ENCODE assay signal across 1 cellular context in genomic region chr16:234468-235305, GRCh38.
A peak's percentile ranks its signal among the peaks of the same experiment; 100 is the strongest.
TF ChIP-seq lines count a peak whose summit lies in the region.

A gene with protein sequence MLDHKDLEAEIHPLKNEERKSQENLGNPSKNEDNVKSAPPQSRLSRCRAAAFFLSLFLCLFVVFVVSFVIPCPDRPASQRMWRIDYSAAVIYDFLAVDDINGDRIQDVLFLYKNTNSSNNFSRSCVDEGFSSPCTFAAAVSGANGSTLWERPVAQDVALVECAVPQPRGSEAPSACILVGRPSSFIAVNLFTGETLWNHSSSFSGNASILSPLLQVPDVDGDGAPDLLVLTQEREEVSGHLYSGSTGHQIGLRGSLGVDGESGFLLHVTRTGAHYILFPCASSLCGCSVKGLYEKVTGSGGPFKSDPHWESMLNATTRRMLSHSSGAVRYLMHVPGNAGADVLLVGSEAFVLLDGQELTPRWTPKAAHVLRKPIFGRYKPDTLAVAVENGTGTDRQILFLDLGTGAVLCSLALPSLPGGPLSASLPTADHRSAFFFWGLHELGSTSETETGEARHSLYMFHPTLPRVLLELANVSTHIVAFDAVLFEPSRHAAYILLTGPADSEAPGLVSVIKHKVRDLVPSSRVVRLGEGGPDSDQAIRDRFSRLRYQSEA (plus strand): TSS chr16:234821. CDS start chr16:254414, 19,593 bp downstream.

TF ChIP-seq in HEK293, 187 proteins besides CTCF, POLR2A, EP300 and RAD21 (continued from another document and continues in another):
- TF ChIP-seq ZBTB26 (tag by site-specific recombination; optimal IDR thresholded peaks at IDR 0.05) = peak; percentile 91
- no peak for TF ChIP-seq HOXA7 (CRISPR knock-in tag; IDR thresholded peaks at IDR 0.05; ENCODE audit: borderline replicate concordance)
- peak; percentile 82 for TF ChIP-seq ZNF341 (tag by site-specific recombination; IDR thresholded peaks at IDR 0.05; ENCODE audit: low read depth)
- peak; percentile 28; the same call in 1 of the 2 replicates for TF ChIP-seq INSM2 (tag by site-specific recombination; IDR thresholded peaks at IDR 0.05)
- TF ChIP-seq ZNF433 (tag by site-specific recombination; IDR thresholded peaks at IDR 0.05; ENCODE audit: low read depth) = no peak
- TF ChIP-seq ZNF23 (tag by site-specific recombination; IDR thresholded peaks at IDR 0.05; ENCODE audit: borderline replicate concordance) = no peak
- TF ChIP-seq ZNF501 (tag by site-specific recombination; IDR thresholded peaks at IDR 0.05) = peak; percentile 98
- peak; percentile 30 for TF ChIP-seq ZNF518A (tag by site-specific recombination; conservative IDR thresholded peaks at IDR 0.05; ENCODE audit: low read depth)
- TF ChIP-seq ZNF132 (tag by site-specific recombination; IDR thresholded peaks at IDR 0.05; ENCODE audit: borderline replicate concordance) = no peak
- peak; percentile 85 for TF ChIP-seq PRDM10 (tag by site-specific recombination; IDR thresholded peaks at IDR 0.05)
- TF ChIP-seq SETDB1 (IDR thresholded peaks at IDR 0.05; ENCODE audit: insufficient read length, low read length) = no peak
- TF ChIP-seq, protein P1, sequence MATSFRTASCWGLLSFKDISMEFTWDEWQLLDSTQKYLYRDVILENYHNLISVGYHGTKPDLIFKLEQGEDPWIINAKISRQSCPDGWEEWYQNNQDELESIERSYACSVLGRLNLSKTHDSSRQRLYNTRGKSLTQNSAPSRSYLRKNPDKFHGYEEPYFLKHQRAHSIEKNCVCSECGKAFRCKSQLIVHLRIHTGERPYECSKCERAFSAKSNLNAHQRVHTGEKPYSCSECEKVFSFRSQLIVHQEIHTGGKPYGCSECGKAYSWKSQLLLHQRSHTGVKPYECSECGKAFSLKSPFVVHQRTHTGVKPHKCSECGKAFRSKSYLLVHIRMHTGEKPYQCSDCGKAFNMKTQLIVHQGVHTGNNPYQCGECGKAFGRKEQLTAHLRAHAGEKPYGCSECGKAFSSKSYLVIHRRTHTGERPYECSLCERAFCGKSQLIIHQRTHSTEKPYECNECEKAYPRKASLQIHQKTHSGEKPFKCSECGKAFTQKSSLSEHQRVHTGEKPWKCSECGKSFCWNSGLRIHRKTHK (tag by site-specific recombination; IDR thresholded peaks at IDR 0.05) = no peak
- peak; percentile 32; the same call in 1 of the 2 replicates for TF ChIP-seq ZNF184 (tag by site-specific recombination; IDR thresholded peaks at IDR 0.05)
- TF ChIP-seq, protein P2, sequence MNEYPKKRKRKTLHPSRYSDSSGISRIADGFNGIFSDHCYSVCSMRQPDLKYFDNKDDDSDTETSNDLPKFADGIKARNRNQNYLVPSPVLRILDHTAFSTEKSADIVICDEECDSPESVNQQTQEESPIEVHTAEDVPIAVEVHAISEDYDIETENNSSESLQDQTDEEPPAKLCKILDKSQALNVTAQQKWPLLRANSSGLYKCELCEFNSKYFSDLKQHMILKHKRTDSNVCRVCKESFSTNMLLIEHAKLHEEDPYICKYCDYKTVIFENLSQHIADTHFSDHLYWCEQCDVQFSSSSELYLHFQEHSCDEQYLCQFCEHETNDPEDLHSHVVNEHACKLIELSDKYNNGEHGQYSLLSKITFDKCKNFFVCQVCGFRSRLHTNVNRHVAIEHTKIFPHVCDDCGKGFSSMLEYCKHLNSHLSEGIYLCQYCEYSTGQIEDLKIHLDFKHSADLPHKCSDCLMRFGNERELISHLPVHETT (tag by site-specific recombination; IDR thresholded peaks at IDR 0.05) = peak; percentile 61; the same call in 1 of the 2 replicates
- peak; percentile 70; the same call in 1 of the 2 replicates for TF ChIP-seq KLF10 (tag by site-specific recombination; IDR thresholded peaks at IDR 0.05)
- TF ChIP-seq GFI1B (tag by site-specific recombination; IDR thresholded peaks at IDR 0.05) = no peak
- TF ChIP-seq ZNF174 (tag by site-specific recombination; IDR thresholded peaks at IDR 0.05) = no peak
- no peak for TF ChIP-seq SCRT2 (tag by site-specific recombination; IDR thresholded peaks at IDR 0.05)
- TF ChIP-seq ZNF664 (tag by site-specific recombination; IDR thresholded peaks at IDR 0.05) = no peak
- TF ChIP-seq ZNF670 (tag by site-specific recombination; IDR thresholded peaks at IDR 0.05; ENCODE audit: low read depth) = no peak
- no peak for TF ChIP-seq OSR2 (tag by site-specific recombination; IDR thresholded peaks at IDR 0.05)
- TF ChIP-seq, protein P3, sequence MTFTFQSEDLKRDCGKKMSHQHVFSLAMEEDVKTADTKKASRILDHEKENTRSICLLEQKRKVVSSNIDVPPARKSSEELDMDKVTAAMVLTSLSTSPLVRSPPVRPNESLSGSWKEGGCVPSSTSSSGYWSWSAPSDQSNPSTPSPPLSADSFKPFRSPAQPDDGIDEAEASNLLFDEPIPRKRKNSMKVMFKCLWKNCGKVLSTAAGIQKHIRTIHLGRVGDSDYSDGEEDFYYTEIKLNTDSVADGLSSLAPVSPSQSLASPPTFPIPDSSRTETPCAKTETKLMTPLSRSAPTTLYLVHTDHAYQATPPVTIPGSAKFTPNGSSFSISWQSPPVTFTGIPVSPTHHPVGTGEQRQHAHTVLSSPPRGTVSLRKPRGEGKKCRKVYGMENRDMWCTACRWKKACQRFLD (tag by site-specific recombination; IDR thresholded peaks at IDR 0.05) = no peak
- no peak for TF ChIP-seq ZNF837 (tag by site-specific recombination; IDR thresholded peaks at IDR 0.05)
- no peak for TF ChIP-seq ZSCAN30 (tag by site-specific recombination; IDR thresholded peaks at IDR 0.05)
- TF ChIP-seq, protein P4, sequence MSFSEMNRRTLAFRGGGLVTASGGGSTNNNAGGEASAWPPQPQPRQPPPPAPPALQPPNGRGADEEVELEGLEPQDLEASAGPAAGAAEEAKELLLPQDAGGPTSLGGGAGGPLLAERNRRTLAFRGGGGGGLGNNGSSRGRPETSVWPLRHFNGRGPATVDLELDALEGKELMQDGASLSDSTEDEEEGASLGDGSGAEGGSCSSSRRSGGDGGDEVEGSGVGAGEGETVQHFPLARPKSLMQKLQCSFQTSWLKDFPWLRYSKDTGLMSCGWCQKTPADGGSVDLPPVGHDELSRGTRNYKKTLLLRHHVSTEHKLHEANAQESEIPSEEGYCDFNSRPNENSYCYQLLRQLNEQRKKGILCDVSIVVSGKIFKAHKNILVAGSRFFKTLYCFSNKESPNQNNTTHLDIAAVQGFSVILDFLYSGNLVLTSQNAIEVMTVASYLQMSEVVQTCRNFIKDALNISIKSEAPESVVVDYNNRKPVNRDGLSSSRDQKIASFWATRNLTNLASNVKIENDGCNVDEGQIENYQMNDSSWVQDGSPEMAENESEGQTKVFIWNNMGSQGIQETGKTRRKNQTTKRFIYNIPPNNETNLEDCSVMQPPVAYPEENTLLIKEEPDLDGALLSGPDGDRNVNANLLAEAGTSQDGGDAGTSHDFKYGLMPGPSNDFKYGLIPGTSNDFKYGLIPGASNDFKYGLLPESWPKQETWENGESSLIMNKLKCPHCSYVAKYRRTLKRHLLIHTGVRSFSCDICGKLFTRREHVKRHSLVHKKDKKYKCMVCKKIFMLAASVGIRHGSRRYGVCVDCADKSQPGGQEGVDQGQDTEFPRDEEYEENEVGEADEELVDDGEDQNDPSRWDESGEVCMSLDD (tag by site-specific recombination; IDR thresholded peaks at IDR 0.05) = no peak
- no peak for TF ChIP-seq ZNF211 (tag by site-specific recombination; IDR thresholded peaks at IDR 0.05; ENCODE audit: low read depth)
- no peak for TF ChIP-seq ZSCAN16 (tag by site-specific recombination; IDR thresholded peaks at IDR 0.05)
- no peak for TF ChIP-seq ZNF707 (tag by site-specific recombination; IDR thresholded peaks at IDR 0.05)
- TF ChIP-seq ZNF18 (tag by site-specific recombination; IDR thresholded peaks at IDR 0.05) = peak; percentile 40; the same call in 1 of the 2 replicates
- TF ChIP-seq ZNF423 (tag by site-specific recombination; IDR thresholded peaks at IDR 0.05) = no peak
- no peak for TF ChIP-seq ZNF701 (tag by site-specific recombination; IDR thresholded peaks at IDR 0.05)
- TF ChIP-seq ZNF223 (tag by site-specific recombination; IDR thresholded peaks at IDR 0.05) = no peak
